Comparison of ENCODE assay signal across 8 cellular contexts in genomic region chr5:77143998-77144836, GRCh38. TPM values are rescaled to one million over a fixed set of nuclear protein-coding genes. Genes with fewer than 3 reads are reported as not detected.
A peak's percentile ranks its signal among the peaks of the same experiment; 100 is the strongest.
DNase-seq lines count a peak whose midpoint lies in the region; ATAC-seq, FAIRE-seq and TF ChIP-seq lines count a peak whose summit lies in the region.

No MANE protein-coding gene starts in this region.

- no peaks in the 10 kb centered on the region for H3K4me1 Mint-ChIP-seq in WTC11

- H3K27me3 ChIP-seq in keratinocyte (ENCODE audit: control insufficient read depth, extremely low read depth, insufficient read depth, low read length) = peaks cover 7% of the 10 kb centered on the region

- no peaks in the 10 kb centered on the region for H3K27me3 Mint-ChIP-seq in WTC11 (ENCODE audit: low read depth)

- no peaks in the 10 kb centered on the region for H3K36me3 ChIP-seq in keratinocyte (ENCODE audit: control insufficient read depth in 2 of 2, extremely low read depth in 1 of 2, insufficient read depth in 2 of 2, low read length in 2 of 2)

- no peak overlapping the region for H3K27ac ChIP-seq in keratinocyte (ENCODE audit: control insufficient read depth, insufficient read depth, low read length)

- no peaks in the 10 kb centered on the region for H4K20me1 ChIP-seq in keratinocyte (ENCODE audit: control insufficient read depth, extremely low read depth, insufficient read depth, low read length)

- H3K4me3 ChIP-seq in cardiac fibroblast (replicated peaks in 1 of 2; ENCODE audit: low read depth in 2 of 2, low read length in 2 of 2) (no peak overlapping the region), keratinocyte (ENCODE audit: control insufficient read depth in 2 of 3, extremely low read depth in 1 of 3, insufficient read depth in 2 of 3, low read depth in 1 of 3, low read length in 3 of 3) (no peak overlapping the region)

- peak; percentile 76 for DNase-seq in AG08396 (ENCODE audit: low spot score)
- DNase-seq in GM19239 (ENCODE audit: insufficient read length, low spot score) = peak; percentile 24
- peak; percentile 38 for DNase-seq in NCI-H2107 treated with DMSO at 0.1 percent for 48 hours (lab: John Stamatoyannopoulos, UW; ENCODE audit: unreplicated experiment)
- peak; percentile 73 for DNase-seq in WTC11 (ENCODE audit: low spot score)
- DNase-seq in cardiac fibroblast (ENCODE audit: low read depth in 2 of 2) = peak; percentile 82 to 86
- DNase-seq in keratinocyte (ENCODE audit: low read depth, low spot score) = no peak
- peak; percentile 20 to 45 (median 34) for DNase-seq in stimulated activated CD4-positive, alpha-beta T cell treated with anti-CD3 and anti-CD28 coated beads, Interleukin-1b, Interleukin-23, amount 100 ng/mL, for 24 hours (ENCODE audit: low read depth in 4 of 4, low spot score in 1 of 4)

- H3K27ac Mint-ChIP-seq in WTC11 = no peak overlapping the region; the same call in 1 of the 2 replicates

- H3K4me2 ChIP-seq in keratinocyte (ENCODE audit: control insufficient read depth, extremely low read depth, insufficient read depth, low read depth, low read length) = no peak overlapping the region

- H3K9me3 ChIP-seq in keratinocyte (ENCODE audit: control insufficient read depth, low read depth, low read length) = no peaks in the 10 kb centered on the region

- H3K36me3 Mint-ChIP-seq in WTC11 = no peaks in the 10 kb centered on the region

- no peaks in the 10 kb centered on the region for H3K79me2 ChIP-seq in keratinocyte (ENCODE audit: control insufficient read depth, insufficient read depth, low read length)

- dilution Hi-C loops in keratinocyte (cut with MboI; ENCODE audit: extremely low pct_ligation_motif_present, low sequenced_read_pairs) = no loop called here

- H3K9me1 ChIP-seq in keratinocyte (ENCODE audit: control insufficient read depth, extremely low read depth, insufficient read depth, low read length) = no peaks in the 10 kb centered on the region

- no peak overlapping the region for H3K9ac ChIP-seq in keratinocyte (ENCODE audit: control insufficient read depth, extremely low read depth, insufficient read depth, low read length)

- TF ChIP-seq CTCF in WTC11 (IDR thresholded peaks at IDR 0.05) (peak; percentile 53), cardiac fibroblast (IDR thresholded peaks at IDR 0.05; ENCODE audit: low read depth, low read length) (peak; percentile 95), keratinocyte (optimal IDR thresholded peaks at IDR 0.05 in 1 of 3, IDR thresholded peaks at IDR 0.05 in 1 of 3, conservative IDR thresholded peaks at IDR 0.05 in 1 of 3; ENCODE audit: extremely low read depth in 1 of 3, insufficient read depth in 2 of 3, low read length in 3 of 3) (peak; percentile 72 to 93 (median 90))

- CTCF ChIA-PET in WTC11 (lab: Charles Lee) = interaction anchor here (0.6 to 1.0 kb wide), 4 partner anchors 15 to 829 kb away, joined by 3 to 4 read pairs (median 3); partner anchors contain the start of gene WDR41

- H2AFZ ChIP-seq in keratinocyte (ENCODE audit: control insufficient read depth, low read length) = no peak overlapping the region

- FAIRE-seq in GM19239 (lab: Jason Lieb, UNC) (peak; percentile 70), keratinocyte (lab: Jason Lieb, UNC) (peak; percentile 26)

- peaks cover 7% of the 10 kb centered on the region; the same call in 1 of the 2 replicates for H3K9me3 Mint-ChIP-seq in WTC11

- no peak overlapping the region for H3K4me3 Mint-ChIP-seq in WTC11

- POLR2A ChIA-PET in WTC11 (lab: Charles Lee) = no interaction called here

- H3K4me1 ChIP-seq in keratinocyte (ENCODE audit: control insufficient read depth, extremely low read depth, insufficient read depth, low read length) = peaks cover 3% of the 10 kb centered on the region

- ATAC-seq in WTC11 (peak; percentile 82), GM21390 (IDR thresholded peaks at IDR 0.05; ENCODE audit: unreplicated experiment) (no peak)

TF ChIP-seq in WTC11, 78 proteins besides CTCF, POLR2A, EP300 and RAD21 (continues in another document):
- no peak for TF ChIP-seq E2F4 (CRISPR knock-in tag; IDR thresholded peaks at IDR 0.05; ENCODE audit: borderline replicate concordance, low read depth)
- TF ChIP-seq ATF1 (CRISPR knock-in tag; IDR thresholded peaks at IDR 0.05) = no peak
- TF ChIP-seq SOX15 (CRISPR knock-in tag; IDR thresholded peaks at IDR 0.05) = no peak
- TF ChIP-seq NR1H2 (CRISPR knock-in tag; IDR thresholded peaks at IDR 0.05) = no peak
- no peak for TF ChIP-seq GTF2I (CRISPR knock-in tag; conservative IDR thresholded peaks at IDR 0.05)
- TF ChIP-seq AFF4 (CRISPR knock-in tag; IDR thresholded peaks at IDR 0.05; ENCODE audit: borderline replicate concordance) = no peak
- no peak for TF ChIP-seq STAT6 (CRISPR knock-in tag; conservative IDR thresholded peaks at IDR 0.05; ENCODE audit: low read depth)
- no peak for TF ChIP-seq FOXJ3 (CRISPR knock-in tag; IDR thresholded peaks at IDR 0.05; ENCODE audit: borderline replicate concordance)
- TF ChIP-seq MAX (CRISPR knock-in tag; IDR thresholded peaks at IDR 0.05) = no peak
- no peak for TF ChIP-seq ZBTB21 (CRISPR knock-in tag; IDR thresholded peaks at IDR 0.05; ENCODE audit: borderline replicate concordance)
- no peak for TF ChIP-seq SMAD3 (CRISPR knock-in tag; IDR thresholded peaks at IDR 0.05; ENCODE audit: borderline replicate concordance)

RNA-seq across cellular contexts. Expression of gene ZBED3, which starts 57.1 kb away (rescaled TPM):
- total RNA-seq in WTC11 (2021) = 3.6 to 7.0 TPM (median 5.7 TPM) in 3 replicates
- 0.50 to 0.59 TPM (median 0.58 TPM) in 3 replicates for polyA plus RNA-seq in keratinocyte
- 0.09 TPM for polyA plus RNA-seq in keratinocyte (2011; ENCODE audit: low read depth)
- 0.62 and 1.1 TPM in 2 replicates for polyA plus RNA-seq in keratinocyte (2011; cell fraction: cytosol; rRNA removed)
- 0.85 and 1.0 TPM in 2 replicates for polyA plus RNA-seq in keratinocyte (2011; cell fraction: nucleus; rRNA removed)
- 0.26 and 0.38 TPM in 2 replicates for polyA plus RNA-seq in keratinocyte (2012; ENCODE audit: low replicate concordance)
- 0.10 to 1.3 TPM (median 0.29 TPM) in 3 replicates for polyA minus RNA-seq in keratinocyte
- polyA minus RNA-seq in keratinocyte (2011; cell fraction: cytosol; rRNA and poly(A)+ RNA removed) = 0.38 TPM
- 0.32 and 0.78 TPM in 2 replicates for polyA minus RNA-seq in keratinocyte (2011; cell fraction: nucleus; rRNA and poly(A)+ RNA removed)
